In genomic region chr18:57644540-57644939, GRCh38 we compare ENCODE assay signal across 13 cellular contexts. TPM values are rescaled to one million over a fixed set of nuclear protein-coding genes. Genes with fewer than 3 reads are reported as not detected.
A peak's percentile ranks its signal among the peaks of the same experiment; 100 is the strongest.
DNase-seq lines count a peak whose midpoint lies in the region; ATAC-seq, FAIRE-seq and TF ChIP-seq lines count a peak whose summit lies in the region.
"Had no signal": no experiment of that assay in that cellular context is flagged by ENCODE, and none has a peak within 500 bp of the region (broad histone marks: within the 10 kb centered on the region; RNA-seq: fewer than 3 reads in every experiment).

No MANE protein-coding gene starts in this region.

- H3K4me1 ChIP-seq in left lung, result peaks cover 0 to 4% of the 10 kb centered on the region in 2 donors
- H3K4me1 ChIP-seq: vagina had no signal

- intact Hi-C loops in activated B cell treated with CpG ODN at 0.5 μM for 24 hours (cut with micrococcal nuclease) (no loop called here), left lung (cut with DNase I) (no loop called here)

- ATAC-seq in activated B cell treated with CpG ODN at 0.5 μM for 24 hours (ENCODE audit: low read depth) (no peak), left lung (peak; percentile 36), HG03342 (IDR thresholded peaks at IDR 0.05; ENCODE audit: unreplicated experiment) (no peak), HG03442 (IDR thresholded peaks at IDR 0.05; ENCODE audit: unreplicated experiment) (no peak)
- ATAC-seq: activated CD4-positive, alpha-beta T cell treated with anti-CD3 and anti-CD28 coated beads for 36 hours; GM12878 had no signal

- peaks cover 2% of the 10 kb centered on the region for H3K9me3 Mint-ChIP-seq in activated B cell treated with CpG ODN at 0.5 μM for 24 hours
- H3K9me3 Mint-ChIP-seq in activated CD4-positive, alpha-beta memory T cell treated with anti-CD3 and anti-CD28 coated beads, Interleukin-2, amount 10 ng/mL, durations not matched to agents 7 days and 5 days, result peaks cover 5% of the 10 kb centered on the region

- FAIRE-seq in D721Med (lab: Jason Lieb, UNC), result peak; percentile 51
- FAIRE-seq: GM12878 had no signal

- no peak overlapping the region for H3K27ac ChIP-seq in left lung
- H3K27ac ChIP-seq: vagina had no signal

- no peaks in the 10 kb centered on the region for H3K27me3 Mint-ChIP-seq in activated B cell treated with CpG ODN at 0.5 μM for 24 hours
- no peaks in the 10 kb centered on the region for H3K27me3 Mint-ChIP-seq in activated CD4-positive, alpha-beta memory T cell treated with anti-CD3 and anti-CD28 coated beads, Interleukin-2, amount 10 ng/mL, durations not matched to agents 7 days and 5 days
- H3K27me3 Mint-ChIP-seq: activated CD4-positive, alpha-beta T cell treated with anti-CD3 and anti-CD28 coated beads for 36 hours had no signal

- no peaks in the 10 kb centered on the region for H3K27me3 ChIP-seq in left lung
- H3K27me3 ChIP-seq: vagina had no signal

- peaks cover 0 to 27% of the 10 kb centered on the region in 2 donors for H3K36me3 ChIP-seq in left lung

- CTCF ChIA-PET in activated B cell treated with CpG ODN at 0.5 μM for 24 hours (lab: Charles Lee), result no interaction called here
- CTCF ChIA-PET in activated CD4-positive, alpha-beta memory T cell treated with anti-CD3 and anti-CD28 coated beads, Interleukin-2, amount 10 ng/mL, durations not matched to agents 7 days and 5 days (lab: Charles Lee), result no interaction called here

- no peaks in the 10 kb centered on the region for H3K9me3 ChIP-seq in left lung
- H3K9me3 ChIP-seq: vagina had no signal

- H3K4me3 ChIP-seq in LNCaP clone FGC (ENCODE audit: low read depth, low read length) (no peak overlapping the region), left lung (no peak overlapping the region)
- H3K4me3 ChIP-seq: GM12878, vagina had no signal

- peaks cover 33% of the 10 kb centered on the region for H3K4me1 Mint-ChIP-seq in activated B cell treated with CpG ODN at 0.5 μM for 24 hours
- no peaks in the 10 kb centered on the region for H3K4me1 Mint-ChIP-seq in activated CD4-positive, alpha-beta memory T cell treated with anti-CD3 and anti-CD28 coated beads, Interleukin-2, amount 10 ng/mL, durations not matched to agents 7 days and 5 days

- peak overlapping the region; percentile 36 for H3K27ac Mint-ChIP-seq in activated B cell treated with CpG ODN at 0.5 μM for 24 hours
- no peak overlapping the region for H3K27ac Mint-ChIP-seq in activated CD4-positive, alpha-beta memory T cell treated with anti-CD3 and anti-CD28 coated beads, Interleukin-2, amount 10 ng/mL, durations not matched to agents 7 days and 5 days
- H3K27ac Mint-ChIP-seq: activated CD4-positive, alpha-beta T cell treated with anti-CD3 and anti-CD28 coated beads for 36 hours had no signal

- H3K36me3 Mint-ChIP-seq in activated B cell treated with CpG ODN at 0.5 μM for 24 hours (ENCODE audit: low read depth), result peaks cover 62% of the 10 kb centered on the region
- peaks cover 29% of the 10 kb centered on the region for H3K36me3 Mint-ChIP-seq in activated CD4-positive, alpha-beta memory T cell treated with anti-CD3 and anti-CD28 coated beads, Interleukin-2, amount 10 ng/mL, durations not matched to agents 7 days and 5 days (ENCODE audit: low read depth)

- DNase-seq in D721Med (ENCODE audit: insufficient read length, low spot score) (no peak), LNCaP clone FGC (ENCODE audit: low read depth) (no peak), activated B cell treated with CpG ODN at 0.5 μM for 24 hours (no peak), left lung (no peak), foreskin melanocyte (no peak)
- no peak for DNase-seq in activated CD4-positive, alpha-beta memory T cell treated with anti-CD3 and anti-CD28 coated beads, Interleukin-2, amount 10 ng/mL, durations not matched to agents 7 days and 5 days
- DNase-seq: activated CD4-positive, alpha-beta T cell treated with anti-CD3 and anti-CD28 coated beads for 36 hours; activated gamma-delta T cell treated with Interleukin-2 at 50 U/mL for 16 hours; NCI-H187 had no signal

- POLR2A ChIA-PET in activated B cell treated with CpG ODN at 0.5 μM for 24 hours (lab: Charles Lee), result interaction anchor here (1.5 kb wide), 1 partner anchor 13 kb away, joined by 6 read pairs; no protein-coding TSS in a partner anchor
- POLR2A ChIA-PET in activated CD4-positive, alpha-beta memory T cell treated with anti-CD3 and anti-CD28 coated beads, Interleukin-2, amount 10 ng/mL, durations not matched to agents 7 days and 5 days (lab: Charles Lee), result no interaction called here

- H3K4me3 Mint-ChIP-seq in activated B cell treated with CpG ODN at 0.5 μM for 24 hours, result no peak overlapping the region
- no peak overlapping the region for H3K4me3 Mint-ChIP-seq in activated CD4-positive, alpha-beta memory T cell treated with anti-CD3 and anti-CD28 coated beads, Interleukin-2, amount 10 ng/mL, durations not matched to agents 7 days and 5 days
- H3K4me3 Mint-ChIP-seq: activated CD4-positive, alpha-beta T cell treated with anti-CD3 and anti-CD28 coated beads for 36 hours had no signal

- no peak for TF ChIP-seq CTCF in D721Med (IDR thresholded peaks at IDR 0.05; ENCODE audit: insufficient read depth, missing control alignments)
- peak; percentile 42 for TF ChIP-seq CTCF in LNCaP clone FGC (IDR thresholded peaks at IDR 0.05; ENCODE audit: control insufficient read depth, extremely low read depth, insufficient read depth)
- no peak for TF ChIP-seq CTCF in activated B cell treated with CpG ODN at 0.5 μM for 24 hours (IDR thresholded peaks at IDR 0.05)
- TF ChIP-seq CTCF in left lung (IDR thresholded peaks at IDR 0.05), result no peak

RNA-seq across cellular contexts. Expression of gene NARS1, which starts 22.9 kb away (rescaled TPM):
- total RNA-seq in activated B cell treated with CpG ODN at 0.5 μM for 24 hours (107 and 114 TPM in 2 replicates), left lung (100 to 1,000 TPM in 1 of 2 donors, 10 to 100 TPM in 1; 87.0 to 124 TPM)
- total RNA-seq in activated CD4-positive, alpha-beta memory T cell treated with anti-CD3 and anti-CD28 coated beads, Interleukin-2, amount 10 ng/mL, durations not matched to agents 7 days and 5 days, result 10 to 100 TPM; 92.4 to 98.3 TPM

RNA-seq across cellular contexts. Expression of gene FECH, which starts 58.0 kb away (rescaled TPM):
- total RNA-seq in activated B cell treated with CpG ODN at 0.5 μM for 24 hours (9.2 and 9.3 TPM in 2 replicates), left lung (10 to 100 TPM; 18.7 to 27.9 TPM)
- 10 to 100 TPM; 14.4 to 18.1 TPM for total RNA-seq in activated CD4-positive, alpha-beta memory T cell treated with anti-CD3 and anti-CD28 coated beads, Interleukin-2, amount 10 ng/mL, durations not matched to agents 7 days and 5 days
